In genomic region chr2:168350380-168350779, GRCh38 we compare ENCODE assay signal across 15 cellular contexts.
DNase-seq lines count a peak whose midpoint lies in the region; ATAC-seq and TF ChIP-seq lines count a peak whose summit lies in the region.
"Had no signal": no experiment of that assay in that cellular context is flagged by ENCODE, and none has a peak within 500 bp of the region (broad histone marks: within the 10 kb centered on the region; RNA-seq: fewer than 3 reads in every experiment).

No MANE protein-coding gene starts in this region.

- TF ChIP-seq CTCF in PC-3 (conservative IDR thresholded peaks at IDR 0.05; ENCODE audit: low read depth, low read length) (peak; percentile 38; the same call in 1 of the 2 replicates), fibroblast of pulmonary artery (IDR thresholded peaks at IDR 0.05; ENCODE audit: low read length, missing control alignments) (peak; percentile 20), GM20000 (IDR thresholded peaks at IDR 0.05; ENCODE audit: extremely low read depth, missing control alignments) (no peak)

- no peaks in the 10 kb centered on the region for H3K36me3 ChIP-seq in PC-3 (ENCODE audit: low read depth, low read length)

- no peak overlapping the region for H2AFZ ChIP-seq in PC-3 (ENCODE audit: low read length)

- no TSS peak for BruUV-seq in PC-3 (replicated peaks; lab: Mats Ljungman, UMichigan)

- no peak overlapping the region for H3K4me3 ChIP-seq in PC-3 (ENCODE audit: low read length)
- H3K4me3 ChIP-seq in fibroblast of pulmonary artery (replicated peaks; ENCODE audit: low read depth, low read length): no peak overlapping the region

- no peaks in the 10 kb centered on the region; the same call in 1 of the 2 replicates for H3K27me3 ChIP-seq in PC-3 (ENCODE audit: low read length)

- DNase-seq in COR-L47 (lab: John Stamatoyannopoulos, UW) (peak; percentile 25), LHCN-M2 (ENCODE audit: low read depth) (peak; percentile 11), PC-3 (no peak), fibroblast of pulmonary artery (ENCODE audit: low read depth) (peak; percentile 13), GM20000 (ENCODE audit: low spot score) (no peak), anterior cingulate cortex (lab: John Stamatoyannopoulos, UW) (no peak)
- DNase-seq in effector memory CD8-positive, alpha-beta T cell: no peak
- DNase-seq: activated CD4-positive, alpha-beta memory T cell treated with anti-CD3 and anti-CD28 coated beads for 36 hours; AML-193; erythroblast; midbrain; stimulated activated CD4-positive, alpha-beta T cell treated with anti-CD3 and anti-CD28 coated beads, Interleukin-1b, Interleukin-23, amount 100 ng/mL, for 48 hours had no signal

- H4K20me1 ChIP-seq in PC-3 (ENCODE audit: low read length): no peaks in the 10 kb centered on the region

- ATAC-seq in PC-3 (peak; percentile 36), GM21619 (IDR thresholded peaks at IDR 0.05; ENCODE audit: unreplicated experiment) (no peak)
- no peak for ATAC-seq in effector memory CD8-positive, alpha-beta T cell (replicated peaks)
- ATAC-seq: stimulated activated memory B cell treated with anti-CD40 and anti-IgM and Interleukin-4, amounts not matched to agents 10 μg/mL and 1 μg/mL and 100 μg/mL, for 72 hours had no signal

- H3K9ac ChIP-seq in PC-3 (ENCODE audit: low read length): no peak overlapping the region
- H3K9ac ChIP-seq: KMS-11 had no signal

- H3K4me1 Mint-ChIP-seq in effector memory CD8-positive, alpha-beta T cell (ENCODE audit: low read depth in 2 of 2): peaks cover 11 to 13% of the 10 kb centered on the region in 2 donors

- H3K27ac ChIP-seq in PC-3 (ENCODE audit: low read length): no peak overlapping the region
- H3K27ac ChIP-seq: KMS-11 had no signal

- H3K9me3 Mint-ChIP-seq in effector memory CD8-positive, alpha-beta T cell: peaks cover 0 to 5% of the 10 kb centered on the region in 2 donors

- no peaks in the 10 kb centered on the region for H3K9me3 ChIP-seq in PC-3 (ENCODE audit: low read length)

- no peak overlapping the region for H3K4me3 Mint-ChIP-seq in effector memory CD8-positive, alpha-beta T cell
- H3K4me3 Mint-ChIP-seq: activated CD4-positive, alpha-beta memory T cell treated with anti-CD3 and anti-CD28 coated beads for 36 hours; stimulated activated memory B cell treated with anti-CD40 and anti-IgM and Interleukin-4, amounts not matched to agents 10 μg/mL and 1 μg/mL and 100 μg/mL, for 72 hours had no signal

- peaks cover 0 to 14% of the 10 kb centered on the region in 2 donors for H3K27me3 Mint-ChIP-seq in effector memory CD8-positive, alpha-beta T cell

- CTCF ChIA-PET in PC-3 (lab: Charles Lee): interaction anchor here (1.0 kb wide), 1 partner anchor 231 kb away, joined by 3 read pairs; no protein-coding TSS in a partner anchor

- no peak overlapping the region for H3K4me2 ChIP-seq in PC-3 (ENCODE audit: low read length)
- H3K4me2 ChIP-seq: KMS-11 had no signal

- intact Hi-C loops in PC-3 (cut with micrococcal nuclease): no loop called here

- H3K9me2 ChIP-seq in PC-3 (replicated peaks; ENCODE audit: low read length): no peaks in the 10 kb centered on the region

- no peak overlapping the region for H3K27ac Mint-ChIP-seq in effector memory CD8-positive, alpha-beta T cell
- H3K27ac Mint-ChIP-seq: activated CD4-positive, alpha-beta memory T cell treated with anti-CD3 and anti-CD28 coated beads for 36 hours; stimulated activated memory B cell treated with anti-CD40 and anti-IgM and Interleukin-4, amounts not matched to agents 10 μg/mL and 1 μg/mL and 100 μg/mL, for 72 hours had no signal

- H3F3A ChIP-seq in PC-3 (ENCODE audit: low read length, unreplicated experiment): no peaks in the 10 kb centered on the region

- peaks cover 4% of the 10 kb centered on the region; the same call in 1 of the 2 replicates for H3K4me1 ChIP-seq in PC-3 (ENCODE audit: insufficient read depth, low read length)

- H3K79me2 ChIP-seq in PC-3 (ENCODE audit: low read length): no peaks in the 10 kb centered on the region

- POLR2A ChIA-PET in PC-3 (lab: Charles Lee; ENCODE audit: unreplicated experiment): no interaction called here

- H3K36me3 Mint-ChIP-seq in effector memory CD8-positive, alpha-beta T cell (ENCODE audit: insufficient read depth): no peaks in the 10 kb centered on the region
- H3K36me3 Mint-ChIP-seq: activated CD4-positive, alpha-beta memory T cell treated with anti-CD3 and anti-CD28 coated beads for 36 hours; stimulated activated memory B cell treated with anti-CD40 and anti-IgM and Interleukin-4, amounts not matched to agents 10 μg/mL and 1 μg/mL and 100 μg/mL, for 72 hours had no signal

Comparison
In these comparisons a context has a peak if more than half of its experiments do, and no peak if none do; other contexts are left out.
1. DNase-seq: peak in COR-L47 (single experiment), LHCN-M2 (single experiment) and fibroblast of pulmonary artery (single experiment); none in PC-3 (single experiment), GM20000 (single experiment), anterior cingulate cortex (0 of 58) and effector memory CD8-positive, alpha-beta T cell (0 of 3).